ENCODE assay signal across 8 cellular contexts in the genomic region with DNA sequence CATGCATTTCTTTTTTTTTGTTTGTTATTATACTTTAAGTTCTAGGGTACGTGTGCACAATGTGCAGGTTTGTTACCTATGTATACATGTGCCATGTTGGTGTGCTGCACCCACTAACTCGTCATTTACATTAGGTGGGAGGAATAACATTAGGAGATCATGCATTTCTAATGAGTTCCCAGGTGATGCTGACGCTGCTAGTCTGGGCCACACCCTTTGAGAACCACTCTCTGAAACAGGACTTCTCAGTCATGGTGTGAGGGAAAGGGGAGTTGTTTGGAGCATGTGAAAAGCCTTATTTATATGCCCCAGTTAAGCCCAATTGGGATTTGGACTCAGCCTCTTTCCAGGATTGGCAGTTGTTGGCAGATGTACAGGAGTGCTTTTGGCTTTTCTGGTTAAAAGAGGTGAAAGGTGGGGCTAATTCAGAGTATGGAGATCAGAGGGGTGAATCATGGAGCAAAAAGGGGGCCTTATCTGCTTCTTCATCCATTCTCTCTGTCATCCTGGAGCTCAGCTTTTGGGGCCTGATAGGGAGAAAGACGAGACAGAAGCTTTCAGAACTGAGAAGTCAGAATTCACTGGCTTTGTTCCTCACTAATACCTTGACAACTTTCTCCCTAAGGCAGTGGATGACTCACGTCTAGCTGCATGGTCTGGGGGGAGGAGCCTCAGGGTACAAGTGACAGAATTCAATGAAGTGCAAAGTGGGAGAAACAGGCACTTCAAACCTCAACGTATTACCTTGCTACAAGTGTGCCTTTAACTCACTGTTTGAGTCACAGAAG.
DNase-seq lines count a peak whose midpoint lies in the region; ATAC-seq and TF ChIP-seq lines count a peak whose summit lies in the region.

No MANE protein-coding gene starts in this region.

- 37% methylated on average over 6 of the region's 6 CpGs for whole genome bisulfite sequencing in hepatocyte (ENCODE audit: low lambda C conversion rate, missing lambda C conversion rate)
- 64 to 68% methylated on average over 6 of the region's 6 CpGs for WGBS in testis, 2 donors
- 41 to 49% (median 42%) methylated on average over 6 of the region's 6 CpGs for WGBS in adrenal gland, 4 donors

- H3K9me2 ChIP-seq in hepatocyte (replicated peaks; ENCODE audit: insufficient read depth): no peaks in the 10 kb centered on the region

- no peak overlapping the region for H3K4me3 ChIP-seq in hepatocyte
- no peak overlapping the region for H3K4me3 ChIP-seq in testis
- no peak overlapping the region for H3K4me3 ChIP-seq in adrenal gland

- H3K27ac ChIP-seq in hepatocyte: no peak overlapping the region
- no peak overlapping the region for H3K27ac ChIP-seq in testis
- no peak overlapping the region for H3K27ac ChIP-seq in adrenal gland

- TF ChIP-seq CTCF in hepatocyte (IDR thresholded peaks at IDR 0.05; ENCODE audit: poor library complexity) (no peak), testis (IDR thresholded peaks at IDR 0.05) (no peak), adrenal gland (IDR thresholded peaks at IDR 0.05) (no peak)

- intact Hi-C loops in testis (cut with DNase I; ENCODE audit: low total_unique reads) (no loop called here), adrenal gland (cut with DNase I) (no loop called here)

- H3K4me1 ChIP-seq in hepatocyte (ENCODE audit: insufficient read depth): no peaks in the 10 kb centered on the region
- no peaks in the 10 kb centered on the region for H3K4me1 ChIP-seq in testis
- no peaks in the 10 kb centered on the region for H3K4me1 ChIP-seq in adrenal gland (replicated peaks in 1 of 2)

- in situ Hi-C loops in Caki2 (cut with HindIII; ENCODE audit: low pct_unique_long_range_greater_than_20kb, low sequenced_read_pairs): no loop called here

- no peaks in the 10 kb centered on the region for H3K9me3 ChIP-seq in hepatocyte (ENCODE audit: low read depth)
- H3K9me3 ChIP-seq in testis: no peaks in the 10 kb centered on the region
- no peaks in the 10 kb centered on the region for H3K9me3 ChIP-seq in adrenal gland (replicated peaks in 1 of 3)

- no peak overlapping the region for H2AFZ ChIP-seq in hepatocyte

- H3K36me3 ChIP-seq in hepatocyte (replicated peaks; ENCODE audit: insufficient read depth, low read depth) (no peaks in the 10 kb centered on the region), testis (ENCODE audit: low read depth, missing control alignments) (no peaks in the 10 kb centered on the region), adrenal gland (replicated peaks in 1 of 2) (no peaks in the 10 kb centered on the region)

- TF ChIP-seq POLR2A in testis (IDR thresholded peaks at IDR 0.05): no peak
- TF ChIP-seq POLR2A in adrenal gland (IDR thresholded peaks at IDR 0.05): no peak

- H3K4me2 ChIP-seq in hepatocyte: no peak overlapping the region

- DNase-seq in Caki2 (ENCODE audit: low read depth): peak; percentile 77
- DNase-seq in NCI-H1436 (lab: John Stamatoyannopoulos, UW): peak; percentile 52
- peak; percentile 40 for DNase-seq in hepatocyte (ENCODE audit: low spot score)
- DNase-seq in HuH-7.5 (ENCODE audit: low spot score): no peak
- no peak for DNase-seq in testis
- no peak for DNase-seq in NCI-H2029 treated with DMSO at 0.1 percent for 48 hours (lab: John Stamatoyannopoulos, UW)
- no peak for DNase-seq in adrenal gland

- ATAC-seq in GM21381 (IDR thresholded peaks at IDR 0.05; ENCODE audit: unreplicated experiment): peak; percentile 52

- H3K27me3 ChIP-seq in hepatocyte: no peaks in the 10 kb centered on the region
- H3K27me3 ChIP-seq in testis: no peaks in the 10 kb centered on the region
- H3K27me3 ChIP-seq in adrenal gland: no peaks in the 10 kb centered on the region

- no peaks in the 10 kb centered on the region for H3K79me2 ChIP-seq in hepatocyte

- H4K20me1 ChIP-seq in hepatocyte (ENCODE audit: insufficient read depth, poor library complexity, severe bottlenecking): no peaks in the 10 kb centered on the region

Comparison
In these comparisons a context has a peak if more than half of its experiments do, and no peak if none do; other contexts are left out.
1. DNase-seq: peak in Caki2 (single experiment), NCI-H1436 (single experiment) and hepatocyte (single experiment); none in HuH-7.5 (single experiment), testis (single experiment), NCI-H2029 treated with DMSO at 0.1 percent for 48 hours (single experiment) and adrenal gland (0 of 7).